In genomic region chr16:80680839-80681238, GRCh38 we compare ENCODE assay signal across 19 cellular contexts.
DNase-seq lines count a peak whose midpoint lies in the region; ATAC-seq lines count a peak whose summit lies in the region.
"Had no signal": no experiment of that assay in that cellular context is flagged by ENCODE, and none has a peak within 500 bp of the region (broad histone marks: within the 10 kb centered on the region; RNA-seq: fewer than 3 reads in every experiment).

No MANE protein-coding gene starts in this region.

- peak; percentile 62 for ATAC-seq in activated CD8-positive, alpha-beta memory T cell treated with anti-CD3 and anti-CD28 coated beads, Interleukin-2, amount 10 ng/mL, durations not matched to agents 7 days and 5 days
- no peak for ATAC-seq in left ventricle myocardium superior
- ATAC-seq: CD8-positive, alpha-beta T cell had no signal

- CTCF ChIA-PET in activated CD8-positive, alpha-beta memory T cell treated with anti-CD3 and anti-CD28 coated beads, Interleukin-2, amount 10 ng/mL, durations not matched to agents 7 days and 5 days (lab: Charles Lee), result no interaction called here

- H3K4me1 Mint-ChIP-seq in activated CD8-positive, alpha-beta memory T cell treated with anti-CD3 and anti-CD28 coated beads, Interleukin-2, amount 10 ng/mL, durations not matched to agents 7 days and 5 days, result peaks cover 36% of the 10 kb centered on the region

- H3K4me3 Mint-ChIP-seq in activated CD8-positive, alpha-beta memory T cell treated with anti-CD3 and anti-CD28 coated beads, Interleukin-2, amount 10 ng/mL, durations not matched to agents 7 days and 5 days, result peak overlapping the region; percentile 30
- H3K4me3 Mint-ChIP-seq: CD8-positive, alpha-beta T cell had no signal

- peaks cover 4% of the 10 kb centered on the region for H3K9me3 Mint-ChIP-seq in activated CD8-positive, alpha-beta memory T cell treated with anti-CD3 and anti-CD28 coated beads, Interleukin-2, amount 10 ng/mL, durations not matched to agents 7 days and 5 days (ENCODE audit: low read depth)
- H3K9me3 Mint-ChIP-seq: CD8-positive, alpha-beta T cell had no signal

- intact Hi-C loops in left ventricle myocardium superior (cut with micrococcal nuclease), result no loop called here

- no peaks in the 10 kb centered on the region for H3K27me3 Mint-ChIP-seq in activated CD8-positive, alpha-beta memory T cell treated with anti-CD3 and anti-CD28 coated beads, Interleukin-2, amount 10 ng/mL, durations not matched to agents 7 days and 5 days

- peak overlapping the region; percentile 63 for H3K27ac Mint-ChIP-seq in activated CD8-positive, alpha-beta memory T cell treated with anti-CD3 and anti-CD28 coated beads, Interleukin-2, amount 10 ng/mL, durations not matched to agents 7 days and 5 days
- H3K27ac Mint-ChIP-seq: CD8-positive, alpha-beta T cell had no signal

- no peak for DNase-seq in activated CD8-positive, alpha-beta memory T cell treated with anti-CD3 and anti-CD28 coated beads, Interleukin-2, amount 10 ng/mL, durations not matched to agents 7 days and 5 days
- no peak for DNase-seq in activated CD8-positive, alpha-beta memory T cell treated with anti-CD3 and anti-CD28 coated beads for 24 hours
- DNase-seq in nucleus accumbens (lab: John Stamatoyannopoulos, UW) (peak in 31 of 56 donors; percentile 1 to 70 (median 26)), HuH-7 (ENCODE audit: low spot score) (no peak), glomerular visceral epithelial cell (ENCODE audit: extremely low spot score) (no peak), NCI-H446 (lab: John Stamatoyannopoulos, UW) (no peak), left ventricle myocardium superior (no peak)
- DNase-seq: 8988T; CD8-positive, alpha-beta T cell; GOT3; KG1; NCI-H1436; NCI-H2029 treated with DMSO at 0.1 percent for 48 hours; NCI-H2171 treated with DMSO at 0.1 percent for 48 hours; NCI-H510A; NCI-H774 had no signal

- peaks cover 50% of the 10 kb centered on the region for H3K36me3 Mint-ChIP-seq in activated CD8-positive, alpha-beta memory T cell treated with anti-CD3 and anti-CD28 coated beads, Interleukin-2, amount 10 ng/mL, durations not matched to agents 7 days and 5 days

- peak overlapping the region; percentile 81 for H3K27ac ChIP-seq in angular gyrus (ENCODE audit: low read depth, low read length)
- H3K27ac ChIP-seq: BLaER1, SJSA1 had no signal

Comparison
In these comparisons a context has a peak if more than half of its experiments do, and no peak if none do; other contexts are left out.
1. DNase-seq: peak in nucleus accumbens (31 of 56); none in activated CD8-positive, alpha-beta memory T cell treated with anti-CD3 and anti-CD28 coated beads, Interleukin-2, amount 10 ng/mL, durations not matched to agents 7 days and 5 days (single experiment), activated CD8-positive, alpha-beta memory T cell treated with anti-CD3 and anti-CD28 coated beads for 24 hours (single experiment), HuH-7 (single experiment), glomerular visceral epithelial cell (single experiment), NCI-H446 (0 of 2) and left ventricle myocardium superior (single experiment).